In the genomic region with DNA sequence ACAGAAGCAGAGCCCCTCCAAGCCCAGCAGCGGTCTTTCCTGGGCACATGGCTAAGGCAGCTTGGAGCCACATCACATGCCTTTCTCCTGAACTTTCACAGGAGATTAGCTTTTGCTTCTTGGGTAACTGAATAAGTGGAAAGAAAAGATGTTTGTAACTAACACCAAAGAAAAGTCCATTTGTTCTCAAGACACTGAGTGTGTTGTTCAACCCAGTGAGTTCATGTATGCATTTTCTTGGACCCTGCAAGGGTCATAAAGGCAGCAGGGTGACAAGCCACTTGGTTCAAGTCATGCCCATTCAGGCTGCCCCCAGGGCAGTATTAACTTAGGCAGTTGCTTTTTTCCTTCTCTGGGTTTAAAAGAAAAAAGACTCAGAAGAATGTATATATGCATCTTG, we compare ENCODE assay signal across 12 cellular contexts.
"Had no signal": no experiment of that assay in that cellular context is flagged by ENCODE, and none has a peak within 500 bp of the region (broad histone marks: within the 10 kb centered on the region; RNA-seq: fewer than 3 reads in every experiment).

No MANE protein-coding gene starts in this region.

- H2AFZ ChIP-seq: hepatocyte had no signal

- H3K79me2 ChIP-seq: hepatocyte had no signal

- H3K27ac ChIP-seq: cardiac muscle cell, esophagus muscularis mucosa, hepatocyte, left ventricle myocardium inferior had no signal

- H3K4me1 ChIP-seq: esophagus muscularis mucosa, left ventricle myocardium inferior had no signal

- DNase-seq: activated CD4-positive, CD25-positive, alpha-beta regulatory T cell treated with anti-CD3 and anti-CD28 coated beads, Interleukin-2, amount 50 U/mL, for 72 hours; activated CD8-positive, alpha-beta memory T cell treated with anti-CD3 and anti-CD28 coated beads, Interleukin-2, amount 10 ng/mL, durations not matched to agents 7 days and 5 days; activated naive CD4-positive, alpha-beta T cell treated with anti-CD3 and anti-CD28 coated beads, Interleukin-2, amount 10 ng/mL, durations not matched to agents 7 days and 5 days; activated T-cell treated with anti-CD3 and anti-CD28 coated beads, Interleukin-2, amount 50 U/mL, for 1 hour; kidney; left ventricle myocardium inferior; T1000 had no signal

- H3K36me3 ChIP-seq: cardiac muscle cell, esophagus muscularis mucosa, left ventricle myocardium inferior had no signal

- H3K9me3 Mint-ChIP-seq: stimulated activated effector memory CD8-positive, alpha-beta T cell treated with anti-CD3 and anti-CD28 coated beads, Interleukin-12 subunit alpha, Interleukin-12 subunit beta, amount 100 ng/mL, for 72 hours had no signal

- H3K36me3 Mint-ChIP-seq: activated CD8-positive, alpha-beta memory T cell treated with anti-CD3 and anti-CD28 coated beads, Interleukin-2, amount 10 ng/mL, durations not matched to agents 7 days and 5 days; natural killer cell treated with Interleukin-12 subunit alpha and Interleukin-12 subunit beta and Interleukin-15 and Interleukin-18, amount 100 ng/mL, for 72 hours; stimulated activated effector memory CD8-positive, alpha-beta T cell treated with anti-CD3 and anti-CD28 coated beads, Interleukin-12 subunit alpha, Interleukin-12 subunit beta, amount 100 ng/mL, for 72 hours had no signal

- H3K4me2 ChIP-seq: hepatocyte had no signal

- H3K4me3 Mint-ChIP-seq: activated CD8-positive, alpha-beta memory T cell treated with anti-CD3 and anti-CD28 coated beads, Interleukin-2, amount 10 ng/mL, durations not matched to agents 7 days and 5 days; activated naive CD4-positive, alpha-beta T cell treated with anti-CD3 and anti-CD28 coated beads, Interleukin-2, amount 10 ng/mL, durations not matched to agents 7 days and 5 days; natural killer cell treated with Interleukin-12 subunit alpha and Interleukin-12 subunit beta and Interleukin-15 and Interleukin-18, amount 100 ng/mL, for 72 hours; stimulated activated effector memory CD8-positive, alpha-beta T cell treated with anti-CD3 and anti-CD28 coated beads, Interleukin-12 subunit alpha, Interleukin-12 subunit beta, amount 100 ng/mL, for 72 hours had no signal

- H3K27me3 ChIP-seq: cardiac muscle cell, esophagus muscularis mucosa, hepatocyte had no signal

- H3K9me3 ChIP-seq: esophagus muscularis mucosa, left ventricle myocardium inferior had no signal

- H3K4me3 ChIP-seq: cardiac muscle cell, esophagus muscularis mucosa, hepatocyte, left ventricle myocardium inferior had no signal

- H3K27me3 Mint-ChIP-seq: activated CD8-positive, alpha-beta memory T cell treated with anti-CD3 and anti-CD28 coated beads, Interleukin-2, amount 10 ng/mL, durations not matched to agents 7 days and 5 days; activated naive CD4-positive, alpha-beta T cell treated with anti-CD3 and anti-CD28 coated beads, Interleukin-2, amount 10 ng/mL, durations not matched to agents 7 days and 5 days had no signal

- ATAC-seq: activated CD8-positive, alpha-beta memory T cell treated with anti-CD3 and anti-CD28 coated beads, Interleukin-2, amount 10 ng/mL, durations not matched to agents 7 days and 5 days; natural killer cell treated with Interleukin-12 subunit alpha and Interleukin-12 subunit beta and Interleukin-15 and Interleukin-18, amount 100 ng/mL, for 72 hours had no signal

- H3K27ac Mint-ChIP-seq: activated CD8-positive, alpha-beta memory T cell treated with anti-CD3 and anti-CD28 coated beads, Interleukin-2, amount 10 ng/mL, durations not matched to agents 7 days and 5 days; activated naive CD4-positive, alpha-beta T cell treated with anti-CD3 and anti-CD28 coated beads, Interleukin-2, amount 10 ng/mL, durations not matched to agents 7 days and 5 days; natural killer cell treated with Interleukin-12 subunit alpha and Interleukin-12 subunit beta and Interleukin-15 and Interleukin-18, amount 100 ng/mL, for 72 hours; stimulated activated effector memory CD8-positive, alpha-beta T cell treated with anti-CD3 and anti-CD28 coated beads, Interleukin-12 subunit alpha, Interleukin-12 subunit beta, amount 100 ng/mL, for 72 hours had no signal
